11 cellular contexts compared by ENCODE assay signal in the genomic region with DNA sequence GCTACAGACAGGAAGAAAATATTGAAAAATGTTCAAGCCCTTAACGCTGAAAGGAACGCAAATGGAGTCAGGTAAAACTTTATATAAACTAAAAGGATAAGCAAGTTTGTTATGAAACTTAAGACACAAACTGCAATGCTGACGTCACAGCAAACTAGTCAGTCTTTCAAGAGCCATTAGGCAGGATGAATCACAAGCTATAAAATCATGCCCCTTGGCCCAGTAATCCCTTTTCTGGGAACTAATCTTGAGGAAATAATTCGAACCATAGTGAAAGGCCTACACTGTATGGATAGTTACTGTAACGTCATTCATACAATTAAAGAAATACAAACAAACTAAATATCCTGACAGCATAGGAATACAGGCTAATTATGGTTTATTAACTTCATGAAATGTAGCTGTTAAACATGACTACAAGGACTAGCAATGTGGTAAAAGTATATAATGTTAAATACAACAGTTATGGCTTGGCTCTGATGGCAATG. TPM values are rescaled to one million over a fixed set of nuclear protein-coding genes. Genes with fewer than 3 reads are reported as not detected.
A peak's percentile ranks its signal among the peaks of the same experiment; 100 is the strongest.
DNase-seq lines count a peak whose midpoint lies in the region; ATAC-seq, FAIRE-seq and TF ChIP-seq lines count a peak whose summit lies in the region.
"Had no signal": no experiment of that assay in that cellular context is flagged by ENCODE, and none has a peak within 500 bp of the region (broad histone marks: within the 10 kb centered on the region; RNA-seq: fewer than 3 reads in every experiment).

No MANE protein-coding gene starts in this region.

- no peak for TF ChIP-seq EP300 in K562 (IDR thresholded peaks at IDR 0.05; ENCODE audit: low read length)

- no peak for TF ChIP-seq CTCF in AG04449 (IDR thresholded peaks at IDR 0.05; ENCODE audit: insufficient read depth, low read length, missing control alignments)
- TF ChIP-seq CTCF in K562 (IDR thresholded peaks at IDR 0.05 in 2 of 3, conservative IDR thresholded peaks at IDR 0.05 in 1 of 3; ENCODE audit: insufficient read depth in 2 of 3, low read depth in 1 of 3, low read length in 3 of 3), result no peak

- H3K9me1 ChIP-seq in K562 (ENCODE audit: control insufficient read depth, insufficient read depth, low read length), result no peaks in the 10 kb centered on the region

- no peaks in the 10 kb centered on the region for H3K79me2 ChIP-seq in K562 (ENCODE audit: control insufficient read depth, insufficient read depth, low read length)

- ATAC-seq in K562, result no peak
- ATAC-seq in left colon, result peak; percentile 82
- no peak for ATAC-seq in GM18868 (IDR thresholded peaks at IDR 0.05; ENCODE audit: unreplicated experiment)

- CTCF ChIA-PET in AG04449 (lab: Yijun Ruan, JAX) (interaction anchor here (1.0 to 2.4 kb wide), 6 partner anchors 12 to 122 kb away, joined by 3 to 19 read pairs (median 4); partner anchors contain the start of gene HINT3), K562 (lab: Yijun Ruan, JAX; ENCODE audit: low intra/inter-chr PET ratio) (no interaction called here)

- DNase-seq in AG04449 (ENCODE audit: low read depth, low spot score) (peak; percentile 95), LHCN-M2 (ENCODE audit: low read depth) (peak; percentile 92), K562 (ENCODE audit: extremely low read depth in 1 of 4, low spot score in 3 of 4) (peak in 1 of 4 experiments; percentile 20), left colon (peak; percentile 30 to 74), NOMO-1 treated with dmso at 0.1 percent for 144 hours (lab: John Stamatoyannopoulos, UW; ENCODE audit: unreplicated experiment) (no peak), NCI-H1105 (lab: John Stamatoyannopoulos, UW) (no peak)
- DNase-seq in effector CD8-positive, alpha-beta T cell (lab: John Stamatoyannopoulos, UW), result no peak
- DNase-seq: CD4-positive, alpha-beta memory T cell; SIG-M5 had no signal

- intact Hi-C loops in K562 (cut with micrococcal nuclease) (no loop called here), left colon (cut with DNase I, micrococcal nuclease) (no loop called here)

- no TSS peak for BruUV-seq in K562 (replicated peaks; lab: Mats Ljungman, UMichigan)

- TF ChIP-seq RAD21 in K562 (CRISPR knock-in tag; conservative IDR thresholded peaks at IDR 0.05 in 1 of 2, IDR thresholded peaks at IDR 0.05 in 1 of 2), result no peak

- no peak overlapping the region for H2AFZ ChIP-seq in K562 (ENCODE audit: low read depth, low read length)

- in situ Hi-C loops in K562 (cut with MboI), result no loop called here

- no peak for TF ChIP-seq POLR2A in K562 (conservative IDR thresholded peaks at IDR 0.05)

- H3K27ac ChIP-seq in K562 (ENCODE audit: extremely low read depth, low read depth, low read length), result no peak overlapping the region

- H3K36me3 ChIP-seq in K562 (ENCODE audit: control insufficient read depth, insufficient read depth, low read length), result peaks cover 27% of the 10 kb centered on the region; the same call in 2 of the 3 replicates

- FAIRE-seq in K562 (lab: Jason Lieb, UNC), result no peak

- no peaks in the 10 kb centered on the region for H4K20me1 ChIP-seq in K562 (replicated peaks; ENCODE audit: control insufficient read depth, insufficient read depth, low read length)

- 40% methylated on average over 5 of the region's 5 CpGs for WGBS in K562 (ENCODE audit: insufficient coverage, low coverage, missing lambda C conversion rate)

- no peak overlapping the region for H3K9ac ChIP-seq in K562 (ENCODE audit: insufficient read depth in 1 of 2, low read depth in 2 of 2, low read length in 2 of 2)

- H3K9me3 ChIP-seq in K562 (replicated peaks; ENCODE audit: control insufficient read depth, insufficient read depth, low read depth, low read length), result no peaks in the 10 kb centered on the region

- POLR2A ChIA-PET in AG04449 (lab: Yijun Ruan, JAX), result interaction anchor here (0.6 kb wide), 1 partner anchor 42 kb away, joined by 4 read pairs; no protein-coding TSS in a partner anchor
- POLR2A ChIA-PET in K562 (lab: Yijun Ruan, JAX), result interaction anchor here (1.3 to 1.5 kb wide), 2 partner anchors 10 to 16 kb away, joined by 6 to 14 read pairs; no protein-coding TSS in a partner anchor

- H3K4me2 ChIP-seq in K562 (ENCODE audit: insufficient read depth, low read length), result no peak overlapping the region

- H3K4me1 ChIP-seq in K562 (replicated peaks in 1 of 2; ENCODE audit: control insufficient read depth in 2 of 2, insufficient read depth in 2 of 2, low read length in 2 of 2), result peaks cover 3 to 8% of the 10 kb centered on the region in 2 experiments; a peak in 2 of 5 replicates

- H3K27me3 ChIP-seq in K562 (ENCODE audit: control insufficient read depth in 2 of 2, insufficient read depth in 2 of 2, low read length in 2 of 2), result no peaks in the 10 kb centered on the region

- H3K4me3 ChIP-seq in AG04449 (ENCODE audit: low read depth, low read length) (no peak overlapping the region), K562 (no peak overlapping the region)
- H3K4me3 ChIP-seq: lung had no signal

TF ChIP-seq in K562, 482 proteins besides CTCF, POLR2A, EP300 and RAD21 (continues in another document):
- TF ChIP-seq ZNF785 (CRISPR knock-in tag; IDR thresholded peaks at IDR 0.05) (no peak), SMAD3 (CRISPR knock-in tag; conservative IDR thresholded peaks at IDR 0.05) (no peak), CREM (IDR thresholded peaks at IDR 0.05; ENCODE audit: low read depth) (peak; percentile 57), ATF1 (CRISPR knock-in tag; IDR thresholded peaks at IDR 0.05) (no peak), ATF1 (tag; IDR thresholded peaks at IDR 0.05) (0 out of 2 replicates have a peak, but pooled peaks have one; percentile 24)

RNA-seq across cellular contexts. Expression of gene HINT3, which starts 42.7 kb away (rescaled TPM):
- 9.7 and 10.9 TPM in 2 replicates for total RNA-seq in LHCN-M2 (2014; rRNA removed)
- polyA plus RNA-seq in LHCN-M2 (2012), result 3.6 TPM
- total RNA-seq in K562 (2011; cell fraction: chromatin; rRNA removed; ENCODE audit: low replicate concordance), result 1.1 and 2.9 TPM in 2 replicates
- total RNA-seq in K562 (2011; cell fraction: nucleolus; rRNA removed), result 1.2 and 1.3 TPM in 2 replicates
- 2.2 and 4.0 TPM in 2 replicates for total RNA-seq in K562 (2011; cell fraction: nucleoplasm; rRNA removed)
- total RNA-seq in K562 (2014; rRNA removed), result 11.8 and 13.7 TPM in 2 replicates
- total RNA-seq in K562 (2014; rRNA removed; fragmentation: Illumina TruSeq; extraction: Trizol), result 16.6 and 16.9 TPM in 2 replicates
- 14.6 and 16.2 TPM in 2 replicates for total RNA-seq in K562 (2015; rRNA removed; fragmentation: Illumina TruSeq; extraction: Trizol)
- total RNA-seq in K562 (2021), result 10.8 and 11.3 TPM in 2 replicates
- polyA plus RNA-seq in K562 (2011; rRNA removed), result 4.7 and 5.1 TPM in 2 replicates
- polyA plus RNA-seq in K562 (2011; cell fraction: cytosol; rRNA removed), result 2.4 and 2.8 TPM in 2 replicates
- 0.98 and 1.3 TPM in 2 replicates for polyA plus RNA-seq in K562 (2011; cell fraction: nucleus; rRNA removed)
- 15.3 and 21.7 TPM in 2 replicates for polyA plus RNA-seq in K562 (2012)
- 12.6 and 13.7 TPM in 2 replicates for polyA plus RNA-seq in K562 (2014; fragmentation: Illumina TruSeq; extraction: Trizol)
- polyA plus RNA-seq in K562 (2014; fragmentation: Nextera tagmentation; extraction: Ambion mirVana), result 1 to 10 TPM; 1.4 to 1.9 TPM
- 7.6 and 8.9 TPM in 2 replicates for polyA plus RNA-seq in K562 (2014; rRNA removed)
- 3.1 and 4.7 TPM in 2 replicates for polyA minus RNA-seq in K562 (2011; rRNA and poly(A)+ RNA removed)
- 3.5 and 6.0 TPM in 2 replicates for polyA minus RNA-seq in K562 (2011; cell fraction: cytosol; rRNA and poly(A)+ RNA removed)
- polyA minus RNA-seq in K562 (2011; cell fraction: nucleus; rRNA and poly(A)+ RNA removed), result 1.3 and 2.2 TPM in 2 replicates
- total RNA-seq in left colon, result 10 to 100 TPM; 24.7 to 25.7 TPM

Comparison
In these comparisons a context has a peak if more than half of its experiments do, and no peak if none do; other contexts are left out.
1. DNase-seq: peak in AG04449 (single experiment), LHCN-M2 (single experiment) and left colon (2 of 2); none in effector CD8-positive, alpha-beta T cell (single experiment), NOMO-1 treated with dmso at 0.1 percent for 144 hours (single experiment) and NCI-H1105 (single experiment).